8 cellular contexts compared by ENCODE assay signal in the genomic region with DNA sequence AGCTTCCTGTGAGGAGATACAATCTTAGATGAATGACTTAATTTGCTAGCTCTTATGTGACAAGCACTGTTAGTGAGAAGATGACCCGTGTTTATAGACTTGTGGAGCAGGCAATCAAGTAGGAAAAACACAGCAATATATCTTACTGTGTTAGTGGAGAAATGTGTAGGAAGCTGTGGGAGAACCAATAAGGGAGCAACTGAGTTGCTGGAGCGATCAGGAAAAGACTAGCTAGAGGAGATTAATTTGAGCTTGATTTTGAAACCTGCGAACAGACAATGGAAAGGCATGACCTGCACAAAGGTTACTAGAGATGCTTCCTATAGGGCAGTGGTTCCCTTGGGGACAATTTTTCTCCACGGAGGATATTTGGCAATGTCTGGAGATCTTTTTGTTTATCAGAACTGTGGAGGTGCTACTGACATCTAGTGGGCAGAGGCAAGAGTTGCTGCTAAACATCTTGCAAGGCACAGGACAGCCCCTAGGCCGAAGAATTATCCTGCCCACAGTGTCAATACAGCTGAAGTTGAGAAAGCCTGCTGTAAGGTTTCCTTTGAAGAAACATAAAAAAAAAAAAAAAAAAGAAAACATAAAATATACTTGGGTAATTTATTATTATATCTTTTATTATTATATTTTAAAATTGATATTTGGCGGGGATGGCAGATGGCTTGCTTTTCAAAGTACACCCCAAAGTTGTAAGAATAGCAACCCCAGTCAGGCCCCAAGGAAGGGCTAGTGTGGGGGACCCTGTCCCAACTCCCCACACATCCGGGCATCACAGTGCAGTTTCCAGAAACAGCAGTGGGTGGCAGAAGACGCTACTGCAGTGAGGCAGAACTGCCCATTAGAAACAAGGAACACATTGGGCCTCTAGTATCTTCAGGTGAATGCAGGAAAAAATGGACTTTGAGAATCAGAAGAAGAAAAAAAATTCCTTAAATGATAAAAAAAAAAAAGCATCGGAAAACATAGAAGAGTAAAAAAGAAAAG.
DNase-seq lines count a peak whose midpoint lies in the region; ATAC-seq, FAIRE-seq and TF ChIP-seq lines count a peak whose summit lies in the region.

No MANE protein-coding gene starts in this region.

- FAIRE-seq in D721Med (lab: Jason Lieb, UNC) (peak; percentile 55), HepG2 (lab: Jason Lieb, UNC) (peak; percentile 72)

- H3K27ac ChIP-seq in body of pancreas (no peak overlapping the region), HepG2 (ENCODE audit: extremely low read length, insufficient read depth, low read length) (no peak overlapping the region)

- no peak for TF ChIP-seq EP300 in HepG2 (IDR thresholded peaks at IDR 0.05; ENCODE audit: low read depth in 2 of 2, low read length in 2 of 2)
- no peak for TF ChIP-seq EP300 in HepG2 (CRISPR knock-in tag; IDR thresholded peaks at IDR 0.05; ENCODE audit: borderline replicate concordance)

- H3K79me2 ChIP-seq in HepG2 (ENCODE audit: insufficient read depth, low read length) = no peaks in the 10 kb centered on the region

- TF ChIP-seq POLR2A in body of pancreas (IDR thresholded peaks at IDR 0.05) = no peak
- TF ChIP-seq POLR2A in HepG2 (IDR thresholded peaks at IDR 0.05; ENCODE audit: insufficient read depth in 1 of 2, low read depth in 2 of 2, low read length in 2 of 2) = no peak

- no peak overlapping the region for H3K4me3 ChIP-seq in body of pancreas
- H3K4me3 ChIP-seq in HepG2 (replicated peaks in 1 of 3; ENCODE audit: insufficient read depth in 1 of 3, low read depth in 2 of 3, low read length in 3 of 3) = no peak overlapping the region

- H3K9me3 ChIP-seq in body of pancreas = no peaks in the 10 kb centered on the region
- no peaks in the 10 kb centered on the region for H3K9me3 ChIP-seq in HepG2 (ENCODE audit: low read length)

- H3K4me1 ChIP-seq in body of pancreas (no peaks in the 10 kb centered on the region), HepG2 (ENCODE audit: insufficient read depth, low read length) (no peaks in the 10 kb centered on the region)

- intact Hi-C loops in body of pancreas (cut with DNase I) (no loop called here), HepG2 (cut with micrococcal nuclease; ENCODE audit: unreplicated experiment) (loop anchor here (1.0 kb wide), 1 partner anchor 163 kb away; no protein-coding TSS in a partner anchor)

- no peak overlapping the region for H3K9ac ChIP-seq in HepG2 (ENCODE audit: insufficient read depth, low read depth, low read length)

- in situ Hi-C loops in HepG2 (cut with HindIII; ENCODE audit: extremely low pct_ligation_motif_present, low pct_unique_long_range_greater_than_20kb) = no loop called here

- no peaks in the 10 kb centered on the region for H4K20me1 ChIP-seq in HepG2 (ENCODE audit: insufficient read depth, low read length)

- CTCF ChIA-PET in HepG2 (lab: Yijun Ruan, JAX; ENCODE audit: low intra/inter-chr PET ratio, low total read pairs) = interaction anchor here (1.1 kb wide), 1 partner anchor 320 kb away, joined by 3 read pairs; no protein-coding TSS in a partner anchor

- WGBS in body of pancreas, 2 donors = 43 to 45% methylated on average over 9 of the region's 9 CpGs
- WGBS in HepG2 (ENCODE audit: low lambda C conversion rate) = 21% methylated on average over 9 of the region's 9 CpGs

- H3K36me3 ChIP-seq in body of pancreas (replicated peaks in 1 of 2; ENCODE audit: insufficient read depth in 1 of 2, low read depth in 2 of 2) = no peaks in the 10 kb centered on the region
- H3K36me3 ChIP-seq in HepG2 (replicated peaks in 1 of 2; ENCODE audit: control insufficient read depth in 1 of 2, insufficient read depth in 2 of 2, low read length in 2 of 2) = no peaks in the 10 kb centered on the region

- peak; percentile 54 for ATAC-seq in GM18520 (IDR thresholded peaks at IDR 0.05; ENCODE audit: unreplicated experiment)
- ATAC-seq in HG02885 (IDR thresholded peaks at IDR 0.05; ENCODE audit: poor library complexity, unreplicated experiment) = peak; percentile 94
- peak; percentile 79 for ATAC-seq in body of pancreas
- ATAC-seq in HepG2 = peak; percentile 94

- DNase-seq in D721Med (ENCODE audit: insufficient read length, low spot score) = no peak
- peak; percentile 1 for DNase-seq in NCI-H146 treated with DMSO at 0.1 percent for 48 hours (lab: John Stamatoyannopoulos, UW; ENCODE audit: unreplicated experiment)
- peak; percentile 15 to 31 (median 24) for DNase-seq in body of pancreas
- DNase-seq in HepG2 (ENCODE audit: low spot score) = peak; percentile 49
- no peak for DNase-seq in NK-92 (lab: John Stamatoyannopoulos, UW; ENCODE audit: unreplicated experiment)
- DNase-seq in stimulated activated CD4-positive, alpha-beta T cell treated with anti-CD3 and anti-CD28 coated beads, Interleukin-2, amount 100 ng/mL, for 48 hours = no peak

- POLR2A ChIA-PET in HepG2 (lab: Yijun Ruan, JAX) = no interaction called here

- no TSS peak for BruUV-seq in HepG2 (replicated peaks; lab: Mats Ljungman, UMichigan)

- peak; percentile 83 for TF ChIP-seq CTCF in D721Med (IDR thresholded peaks at IDR 0.05; ENCODE audit: insufficient read depth, missing control alignments)
- peak in 6 of 7 experiments; percentile 48 to 64 (median 54) for TF ChIP-seq CTCF in body of pancreas (IDR thresholded peaks at IDR 0.05)
- peak; percentile 72 for TF ChIP-seq CTCF in HepG2 (CRISPR knock-in tag; IDR thresholded peaks at IDR 0.05)

- no peaks in the 10 kb centered on the region for H3K27me3 ChIP-seq in body of pancreas
- no peaks in the 10 kb centered on the region for H3K27me3 ChIP-seq in HepG2 (ENCODE audit: control insufficient read depth in 1 of 2, insufficient read depth in 2 of 2, low read length in 2 of 2)

- no peak overlapping the region for H2AFZ ChIP-seq in HepG2 (ENCODE audit: low read length)

- TF ChIP-seq RAD21 in HepG2 (CRISPR knock-in tag; IDR thresholded peaks at IDR 0.05) = no peak

- H3K4me2 ChIP-seq in HepG2 (ENCODE audit: low read depth, low read length) = no peak overlapping the region

TF ChIP-seq in HepG2, 621 proteins besides CTCF, POLR2A, EP300 and RAD21:
- TF ChIP-seq NR2F2 (IDR thresholded peaks at IDR 0.05; ENCODE audit: borderline replicate concordance, low read depth) = no peak
- no peak for TF ChIP-seq FOXP1 (IDR thresholded peaks at IDR 0.05)
- TF ChIP-seq FOXP1 (CRISPR knock-in tag; IDR thresholded peaks at IDR 0.05) = no peak
- 0 out of 2 replicates have a peak, but pooled peaks have one; percentile 5 for TF ChIP-seq SMC3 (IDR thresholded peaks at IDR 0.05; ENCODE audit: low read length)
- no peak for TF ChIP-seq FOXA1 (IDR thresholded peaks at IDR 0.05)
- TF ChIP-seq FOXA1 (CRISPR knock-in tag; IDR thresholded peaks at IDR 0.05) = 0 out of 2 replicates have a peak, but pooled peaks have one; percentile 10
- TF ChIP-seq, protein P1, sequence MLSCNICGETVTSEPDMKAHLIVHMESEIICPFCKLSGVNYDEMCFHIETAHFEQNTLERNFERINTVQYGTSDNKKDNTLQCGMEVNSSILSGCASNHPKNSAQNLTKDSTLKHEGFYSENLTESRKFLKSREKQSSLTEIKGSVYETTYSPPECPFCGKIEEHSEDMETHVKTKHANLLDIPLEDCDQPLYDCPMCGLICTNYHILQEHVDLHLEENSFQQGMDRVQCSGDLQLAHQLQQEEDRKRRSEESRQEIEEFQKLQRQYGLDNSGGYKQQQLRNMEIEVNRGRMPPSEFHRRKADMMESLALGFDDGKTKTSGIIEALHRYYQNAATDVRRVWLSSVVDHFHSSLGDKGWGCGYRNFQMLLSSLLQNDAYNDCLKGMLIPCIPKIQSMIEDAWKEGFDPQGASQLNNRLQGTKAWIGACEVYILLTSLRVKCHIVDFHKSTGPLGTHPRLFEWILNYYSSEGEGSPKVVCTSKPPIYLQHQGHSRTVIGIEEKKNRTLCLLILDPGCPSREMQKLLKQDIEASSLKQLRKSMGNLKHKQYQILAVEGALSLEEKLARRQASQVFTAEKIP (CRISPR knock-in tag; IDR thresholded peaks at IDR 0.05; ENCODE audit: borderline replicate concordance) = no peak
- TF ChIP-seq, protein P2, sequence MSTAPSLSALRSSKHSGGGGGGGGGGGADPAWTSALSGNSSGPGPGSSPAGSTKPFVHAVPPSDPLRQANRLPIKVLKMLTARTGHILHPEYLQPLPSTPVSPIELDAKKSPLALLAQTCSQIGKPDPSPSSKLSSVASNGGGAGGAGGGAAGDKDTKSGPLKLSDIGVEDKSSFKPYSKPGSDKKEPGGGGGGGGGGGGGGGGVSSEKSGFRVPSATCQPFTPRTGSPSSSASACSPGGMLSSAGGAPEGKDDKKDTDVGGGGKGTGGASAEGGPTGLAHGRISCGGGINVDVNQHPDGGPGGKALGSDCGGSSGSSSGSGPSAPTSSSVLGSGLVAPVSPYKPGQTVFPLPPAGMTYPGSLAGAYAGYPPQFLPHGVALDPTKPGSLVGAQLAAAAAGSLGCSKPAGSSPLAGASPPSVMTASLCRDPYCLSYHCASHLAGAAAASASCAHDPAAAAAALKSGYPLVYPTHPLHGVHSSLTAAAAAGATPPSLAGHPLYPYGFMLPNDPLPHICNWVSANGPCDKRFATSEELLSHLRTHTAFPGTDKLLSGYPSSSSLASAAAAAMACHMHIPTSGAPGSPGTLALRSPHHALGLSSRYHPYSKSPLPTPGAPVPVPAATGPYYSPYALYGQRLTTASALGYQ (CRISPR knock-in tag; IDR thresholded peaks at IDR 0.05) = no peak
- peak; percentile 51 for TF ChIP-seq STAG1 (CRISPR knock-in tag; IDR thresholded peaks at IDR 0.05)

Comparison
In these comparisons a context has a peak if more than half of its experiments do, and no peak if none do; other contexts are left out.
1. DNase-seq: peak in NCI-H146 treated with DMSO at 0.1 percent for 48 hours (single experiment), body of pancreas (4 of 4) and HepG2 (single experiment); none in D721Med (single experiment), NK-92 (single experiment) and stimulated activated CD4-positive, alpha-beta T cell treated with anti-CD3 and anti-CD28 coated beads, Interleukin-2, amount 100 ng/mL, for 48 hours (0 of 2).
2. Peak in every context shown above with its lines, with median percentiles within 50 percentile points of each other: CTCF ChIP-seq and ATAC-seq.